19 cellular contexts compared by ENCODE assay signal in genomic region chr14:95234426-95234825, GRCh38.
DNase-seq lines count a peak whose midpoint lies in the region; ATAC-seq and TF ChIP-seq lines count a peak whose summit lies in the region.
"Had no signal": no experiment of that assay in that cellular context is flagged by ENCODE, and none has a peak within 500 bp of the region (broad histone marks: within the 10 kb centered on the region; RNA-seq: fewer than 3 reads in every experiment).

No MANE protein-coding gene starts in this region.

- no peaks in the 10 kb centered on the region for H3K9me3 Mint-ChIP-seq in activated T-helper 17 cell treated with anti-CD3 and anti-CD28 coated beads, Interleukin-2, amount 50 U/mL, for 72 hours
- no peaks in the 10 kb centered on the region for H3K9me3 Mint-ChIP-seq in activated T-helper 2 cell treated with anti-CD3 and anti-CD28 coated beads, Interferon-gamma antibody, Interleukin-2, Interleukin-4, amounts not matched to agents 10 μg/mL and 5 μg/mL and 100 μg/mL, durations not matched to agents 14 hours and 24 hours and 36 hours

- H4K8ac ChIP-seq in mesendoderm (ENCODE audit: low read depth, low read length) = no peak overlapping the region

- H3K56ac ChIP-seq in mesendoderm (ENCODE audit: low read length) = no peak overlapping the region

- no peak overlapping the region for H3K27ac Mint-ChIP-seq in activated T-helper 17 cell treated with anti-CD3 and anti-CD28 coated beads, Interleukin-2, amount 50 U/mL, for 72 hours
- no peak overlapping the region for H3K27ac Mint-ChIP-seq in activated T-helper 2 cell treated with anti-CD3 and anti-CD28 coated beads, Interferon-gamma antibody, Interleukin-2, Interleukin-4, amounts not matched to agents 10 μg/mL and 5 μg/mL and 100 μg/mL, durations not matched to agents 14 hours and 24 hours and 36 hours

- H4K5ac ChIP-seq in mesendoderm (ENCODE audit: low read length) = no peak overlapping the region

- H3K79me1 ChIP-seq in mesendoderm (ENCODE audit: low read length) = no peaks in the 10 kb centered on the region

- no peak overlapping the region for H2BK120ac ChIP-seq in mesendoderm (ENCODE audit: low read depth, low read length)

- no peak overlapping the region for H3K18ac ChIP-seq in mesendoderm (ENCODE audit: low read length)

- no peak for ATAC-seq in gastroesophageal sphincter
- ATAC-seq in HG03280 (IDR thresholded peaks at IDR 0.05; ENCODE audit: unreplicated experiment) = no peak
- no peak for ATAC-seq in activated T-helper 17 cell treated with anti-CD3 and anti-CD28 coated beads, Interleukin-2, amount 50 U/mL, for 72 hours (replicated peaks)
- ATAC-seq: SK-N-SH treated with all-trans-retinoic acid at 6 μM for 48 hours had no signal

- H3K4me2 ChIP-seq in mesendoderm (ENCODE audit: low read length) = no peak overlapping the region

- H3K9me3 ChIP-seq in SJSA1 (replicated peaks) (no peaks in the 10 kb centered on the region), gastroesophageal sphincter (no peaks in the 10 kb centered on the region), subcutaneous abdominal adipose tissue (ENCODE audit: control insufficient read depth in 5 of 5, low read length in 5 of 5) (no peaks in the 10 kb centered on the region)
- H3K9me3 ChIP-seq: Peyer's patch, thoracic aorta had no signal

- no peak overlapping the region for H3K4me3 ChIP-seq in SJSA1
- no peak overlapping the region for H3K4me3 ChIP-seq in gastroesophageal sphincter
- H3K4me3 ChIP-seq in mesendoderm (ENCODE audit: low read length) = no peak overlapping the region
- H3K4me3 ChIP-seq in subcutaneous abdominal adipose tissue (ENCODE audit: low read depth in 1 of 5, low read length in 5 of 5) = no peak overlapping the region
- H3K4me3 ChIP-seq: cardiac muscle cell, Peyer's patch, thoracic aorta had no signal

- TF ChIP-seq CTCF in gastroesophageal sphincter (IDR thresholded peaks at IDR 0.05) = no peak

- H3K27ac ChIP-seq in SJSA1 = peak overlapping the region; percentile 29
- peak overlapping the region in 3 of 4 donors; percentile 0 to 23 (median 8) for H3K27ac ChIP-seq in gastroesophageal sphincter
- H3K27ac ChIP-seq in mesendoderm (ENCODE audit: low read depth, low read length) = no peak overlapping the region
- peak overlapping the region; percentile 82 for H3K27ac ChIP-seq in subcutaneous abdominal adipose tissue (ENCODE audit: low read depth, low read length)
- H3K27ac ChIP-seq: cardiac muscle cell, thoracic aorta had no signal

- H2BK5ac ChIP-seq in mesendoderm (ENCODE audit: low read length) = no peak overlapping the region

- peaks cover 10% of the 10 kb centered on the region for H3K27me3 Mint-ChIP-seq in activated T-helper 17 cell treated with anti-CD3 and anti-CD28 coated beads, Interleukin-2, amount 50 U/mL, for 72 hours
- H3K27me3 Mint-ChIP-seq in activated T-helper 2 cell treated with anti-CD3 and anti-CD28 coated beads, Interferon-gamma antibody, Interleukin-2, Interleukin-4, amounts not matched to agents 10 μg/mL and 5 μg/mL and 100 μg/mL, durations not matched to agents 14 hours and 24 hours and 36 hours (ENCODE audit: low read depth) = peaks cover 2% of the 10 kb centered on the region

- H2BK15ac ChIP-seq in mesendoderm (replicated peaks; ENCODE audit: low read depth) = no peak overlapping the region

- no peak for TF ChIP-seq POLR2A in gastroesophageal sphincter (IDR thresholded peaks at IDR 0.05)

- H3K4me3 Mint-ChIP-seq in activated T-helper 17 cell treated with anti-CD3 and anti-CD28 coated beads, Interleukin-2, amount 50 U/mL, for 72 hours = no peak overlapping the region
- no peak overlapping the region for H3K4me3 Mint-ChIP-seq in activated T-helper 2 cell treated with anti-CD3 and anti-CD28 coated beads, Interferon-gamma antibody, Interleukin-2, Interleukin-4, amounts not matched to agents 10 μg/mL and 5 μg/mL and 100 μg/mL, durations not matched to agents 14 hours and 24 hours and 36 hours (ENCODE audit: low read depth)

- no peak overlapping the region for H3K23ac ChIP-seq in mesendoderm (ENCODE audit: low read length)

- DNase-seq in SJSA1 (ENCODE audit: low read depth in 1 of 2, low spot score in 2 of 2) (no peak), mesendoderm (peak; percentile 59)
- no peak for DNase-seq in activated naive CD4-positive, alpha-beta T cell treated with anti-CD3 and anti-CD28 coated beads, Interleukin-2, amount 50 U/mL, for 16 hours
- DNase-seq in activated T-helper 2 cell treated with anti-CD3 and anti-CD28 coated beads, Interferon-gamma antibody, Interleukin-2, Interleukin-4, amounts not matched to agents 10 μg/mL and 5 μg/mL and 100 μg/mL, durations not matched to agents 14 hours and 24 hours and 36 hours (ENCODE audit: low spot score) = no peak
- DNase-seq: activated CD4-positive, CD25-positive, alpha-beta regulatory T cell treated with anti-CD3 and anti-CD28 coated beads, Interleukin-2, amount 50 U/mL, for 72 hours; DMS79; effector CD4-positive, alpha-beta T cell; KG1; NCI-H2081; NCI-H446; NK-92 treated with Interleukin-12 subunit alpha and Interleukin-12 subunit beta, amount 100 ng/mL, for 24 hours had no signal

- no peak for TF ChIP-seq EP300 in gastroesophageal sphincter (IDR thresholded peaks at IDR 0.05)

- no peaks in the 10 kb centered on the region for H3K36me3 Mint-ChIP-seq in activated T-helper 17 cell treated with anti-CD3 and anti-CD28 coated beads, Interleukin-2, amount 50 U/mL, for 72 hours (ENCODE audit: low read depth)
- no peaks in the 10 kb centered on the region for H3K36me3 Mint-ChIP-seq in activated T-helper 2 cell treated with anti-CD3 and anti-CD28 coated beads, Interferon-gamma antibody, Interleukin-2, Interleukin-4, amounts not matched to agents 10 μg/mL and 5 μg/mL and 100 μg/mL, durations not matched to agents 14 hours and 24 hours and 36 hours (ENCODE audit: low read depth)

- no peaks in the 10 kb centered on the region for H3K36me3 ChIP-seq in SJSA1
- no peaks in the 10 kb centered on the region for H3K36me3 ChIP-seq in gastroesophageal sphincter
- no peaks in the 10 kb centered on the region for H3K36me3 ChIP-seq in mesendoderm (ENCODE audit: control insufficient read depth, insufficient read depth, low read length)
- peaks cover 0 to 3% (median 0%) of the 10 kb centered on the region in 5 donors for H3K36me3 ChIP-seq in subcutaneous abdominal adipose tissue (ENCODE audit: control insufficient read depth in 5 of 5, insufficient read depth in 5 of 5, low read length in 5 of 5)
- H3K36me3 ChIP-seq: cardiac muscle cell, Peyer's patch, thoracic aorta had no signal

- H2AK5ac ChIP-seq in mesendoderm (ENCODE audit: low read length) = no peak overlapping the region

- intact Hi-C loops in activated T-helper 2 cell treated with anti-CD3 and anti-CD28 coated beads, Interferon-gamma antibody, Interleukin-2, Interleukin-4, amounts not matched to agents 10 μg/mL and 5 μg/mL and 100 μg/mL, durations not matched to agents 14 hours and 24 hours and 36 hours (cut with micrococcal nuclease) = no loop called here

- H3K4ac ChIP-seq in mesendoderm (ENCODE audit: low read depth, low read length) = no peak overlapping the region

- H3K27me3 ChIP-seq in SJSA1 (replicated peaks) (no peaks in the 10 kb centered on the region), gastroesophageal sphincter (no peaks in the 10 kb centered on the region), mesendoderm (ENCODE audit: insufficient read depth, low read length, poor library complexity) (no peaks in the 10 kb centered on the region), subcutaneous abdominal adipose tissue (ENCODE audit: control insufficient read depth in 5 of 5, insufficient read depth in 4 of 5, low read length in 5 of 5) (no peaks in the 10 kb centered on the region)
- H3K27me3 ChIP-seq: Peyer's patch had no signal

- H3K4me1 Mint-ChIP-seq in activated T-helper 17 cell treated with anti-CD3 and anti-CD28 coated beads, Interleukin-2, amount 50 U/mL, for 72 hours = no peaks in the 10 kb centered on the region
- H3K4me1 Mint-ChIP-seq in activated T-helper 2 cell treated with anti-CD3 and anti-CD28 coated beads, Interferon-gamma antibody, Interleukin-2, Interleukin-4, amounts not matched to agents 10 μg/mL and 5 μg/mL and 100 μg/mL, durations not matched to agents 14 hours and 24 hours and 36 hours (ENCODE audit: low read depth) = no peaks in the 10 kb centered on the region

- no peaks in the 10 kb centered on the region for H3K79me2 ChIP-seq in mesendoderm (ENCODE audit: control insufficient read depth, insufficient read depth, low read length)

- H3K4me1 ChIP-seq in SJSA1 (replicated peaks) (peaks cover 21% of the 10 kb centered on the region), gastroesophageal sphincter (peaks cover 0 to 5% (median 0%) of the 10 kb centered on the region in 3 donors), mesendoderm (ENCODE audit: control insufficient read depth, low read depth, low read length) (no peaks in the 10 kb centered on the region), subcutaneous abdominal adipose tissue (ENCODE audit: control insufficient read depth in 5 of 5, insufficient read depth in 5 of 5, low read length in 5 of 5) (peaks cover 9 to 78% (median 73%) of the 10 kb centered on the region in 5 donors)

- H3K9ac ChIP-seq in mesendoderm (ENCODE audit: low read length) (no peak overlapping the region), subcutaneous abdominal adipose tissue (ENCODE audit: low read length in 5 of 5) (peak overlapping the region in 2 of 5 donors; percentile 41 to 66)

- WGBS in gastroesophageal sphincter (ENCODE audit: low coverage in 1 of 2), 2 donors = 33 to 71% methylated on average over 1 to 2 of the region's 8 CpGs
- no CpG with 5 or more reads among the region's 8 CpGs for WGBS in mesendoderm (ENCODE audit: extremely low coverage, insufficient coverage, low lambda C conversion rate)
